14 cellular contexts compared by ENCODE assay signal in the genomic region with DNA sequence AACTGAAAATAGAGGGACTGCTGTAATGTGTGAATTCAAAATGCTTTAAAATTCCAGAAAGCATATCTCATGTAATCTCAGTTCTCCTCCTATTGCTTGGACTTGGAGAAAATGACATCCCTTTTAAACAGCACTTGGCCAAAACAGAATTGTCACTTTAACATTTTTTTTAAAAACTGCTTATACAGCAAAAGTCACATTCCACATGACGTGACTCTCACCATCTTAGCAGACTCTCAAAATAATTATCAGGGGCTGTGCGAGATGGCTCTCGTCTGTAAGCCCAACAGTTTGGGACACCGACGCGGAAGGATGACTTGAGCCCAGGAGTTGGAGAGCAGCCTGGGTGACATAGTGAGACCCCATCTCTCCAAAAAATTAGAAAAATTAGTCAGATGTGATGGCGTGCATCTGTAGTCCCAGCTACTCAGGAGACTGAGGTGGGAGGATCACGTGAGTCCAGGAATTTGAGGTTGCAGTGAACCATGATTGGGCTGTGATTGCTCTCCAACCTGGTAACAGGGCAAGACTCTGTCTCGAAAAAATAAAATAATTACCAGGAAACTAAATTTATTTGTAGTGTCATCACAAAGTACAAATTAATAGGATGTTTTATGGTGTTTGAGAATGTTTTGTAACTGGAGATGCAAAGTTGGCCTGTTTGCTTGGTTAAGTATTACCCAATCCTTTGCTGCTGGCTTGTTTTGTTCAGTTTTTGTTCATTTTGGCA. TPM values are rescaled to one million over a fixed set of nuclear protein-coding genes. Genes with fewer than 3 reads are reported as not detected.
A peak's percentile ranks its signal among the peaks of the same experiment; 100 is the strongest.
DNase-seq lines count a peak whose midpoint lies in the region; ATAC-seq and TF ChIP-seq lines count a peak whose summit lies in the region.
"Had no signal": no experiment of that assay in that cellular context is flagged by ENCODE, and none has a peak within 500 bp of the region (broad histone marks: within the 10 kb centered on the region; RNA-seq: fewer than 3 reads in every experiment).

No MANE protein-coding gene starts in this region.

- 83 to 86% methylated on average over 9 of the region's 9 CpGs for WGBS in sigmoid colon, 2 donors

- peaks cover 64 to 93% (median 92%) of the 10 kb centered on the region in 3 donors for H3K4me1 Mint-ChIP-seq in CD8-positive, alpha-beta memory T cell

- H3K36me3 ChIP-seq in CD8-positive, alpha-beta memory T cell (ENCODE audit: insufficient read depth, low read length): peaks cover 22% of the 10 kb centered on the region
- peaks cover 29% of the 10 kb centered on the region for H3K36me3 ChIP-seq in adipocyte (ENCODE audit: control insufficient read depth, insufficient read depth, low read length, severe bottlenecking)
- peaks cover 6 to 39% (median 14%) of the 10 kb centered on the region in 4 donors for H3K36me3 ChIP-seq in sigmoid colon

- H3K9me3 Mint-ChIP-seq in CD8-positive, alpha-beta memory T cell: no peaks in the 10 kb centered on the region
- H3K9me3 Mint-ChIP-seq: endodermal cell had no signal

- TF ChIP-seq EP300 in sigmoid colon (IDR thresholded peaks at IDR 0.05): no peak

- H3K9me3 ChIP-seq in CD8-positive, alpha-beta memory T cell (ENCODE audit: low read length): no peaks in the 10 kb centered on the region
- H3K9me3 ChIP-seq in adipocyte (ENCODE audit: control insufficient read depth, low read length) (no peaks in the 10 kb centered on the region), sigmoid colon (no peaks in the 10 kb centered on the region)
- H3K9me3 ChIP-seq: stomach had no signal

- no peaks in the 10 kb centered on the region for H3K27me3 ChIP-seq in CD8-positive, alpha-beta memory T cell (ENCODE audit: insufficient read depth, low read length, poor library complexity, severe bottlenecking)
- H3K27me3 ChIP-seq in adipocyte (replicated peaks; ENCODE audit: control insufficient read depth, insufficient read depth, low read length): no peaks in the 10 kb centered on the region
- no peaks in the 10 kb centered on the region for H3K27me3 ChIP-seq in sigmoid colon
- H3K27me3 ChIP-seq: stomach had no signal

- H3K27ac Mint-ChIP-seq in CD8-positive, alpha-beta memory T cell: peak overlapping the region in 6 of 8 donors; percentile 1 to 49 (median 26)
- H3K27ac Mint-ChIP-seq: endodermal cell had no signal

- no peak overlapping the region for H3K27ac ChIP-seq in CD8-positive, alpha-beta memory T cell (ENCODE audit: low read depth, low read length)
- peak overlapping the region; percentile 29 to 57 (median 41) for H3K27ac ChIP-seq in sigmoid colon

- peak overlapping the region in 5 of 7 donors; percentile 5 to 54 (median 39) for H3K4me3 Mint-ChIP-seq in CD8-positive, alpha-beta memory T cell
- H3K4me3 Mint-ChIP-seq: endodermal cell had no signal

- ATAC-seq in left ventricle myocardium superior (peak; percentile 12), HG03520 (IDR thresholded peaks at IDR 0.05; ENCODE audit: unreplicated experiment) (no peak), GM21526 (IDR thresholded peaks at IDR 0.05; ENCODE audit: low FRiP score, unreplicated experiment) (no peak), GM21390 (IDR thresholded peaks at IDR 0.05; ENCODE audit: unreplicated experiment) (no peak)
- ATAC-seq: activated CD4-positive, CD25-positive, alpha-beta regulatory T cell treated with anti-CD3 and anti-CD28 coated beads, Interleukin-2, amount 50 U/mL, for 24 hours had no signal

- no peak for DNase-seq in CD8-positive, alpha-beta memory T cell
- DNase-seq in adipocyte (ENCODE audit: low read depth) (peak; percentile 68), left ventricle myocardium superior (no peak), sigmoid colon (no peak), SK-N-DZ (ENCODE audit: low spot score) (no peak)
- DNase-seq: activated naive CD4-positive, alpha-beta T cell treated with anti-CD3 and anti-CD28 coated beads, Interleukin-2, amount 50 U/mL, for 16 hours; endodermal cell; NCI-H526; SHP77 treated with DMSO at 0.1 percent for 48 hours; stomach had no signal

- POLR2A ChIA-PET in CD8-positive, alpha-beta memory T cell (lab: Charles Lee): no interaction called here

- peaks cover 61% of the 10 kb centered on the region for H3K4me1 ChIP-seq in CD8-positive, alpha-beta memory T cell (ENCODE audit: insufficient read depth, low read length)
- H3K4me1 ChIP-seq in adipocyte (ENCODE audit: control insufficient read depth, insufficient read depth, low read length) (peaks cover 80% of the 10 kb centered on the region), sigmoid colon (peaks cover 0 to 96% (median 81%) of the 10 kb centered on the region in 4 donors)

- H3K36me3 Mint-ChIP-seq in CD8-positive, alpha-beta memory T cell: peaks cover 5 to 71% (median 5%) of the 10 kb centered on the region in 3 donors

- H3K27me3 Mint-ChIP-seq in CD8-positive, alpha-beta memory T cell: no peaks in the 10 kb centered on the region

- H3K4me3 ChIP-seq in CD8-positive, alpha-beta memory T cell (ENCODE audit: low read length): no peak overlapping the region
- H3K4me3 ChIP-seq in adipocyte (ENCODE audit: low read length) (peak overlapping the region; percentile 70), sigmoid colon (no peak overlapping the region)
- H3K4me3 ChIP-seq: stomach had no signal

- TF ChIP-seq CTCF in sigmoid colon (IDR thresholded peaks at IDR 0.05): no peak

- H3K9ac ChIP-seq in adipocyte (ENCODE audit: low read length): peak overlapping the region; percentile 80

- intact Hi-C loops in left ventricle myocardium superior (cut with micrococcal nuclease) (no loop called here), sigmoid colon (cut with DNase I) (no loop called here)

- CTCF ChIA-PET in CD8-positive, alpha-beta memory T cell (lab: Charles Lee): interaction anchor here (1.4 kb wide), 1 partner anchor 58 kb away, joined by 3 read pairs; the partner anchor contains the start of gene RPL36

- no peak for TF ChIP-seq POLR2A in sigmoid colon (IDR thresholded peaks at IDR 0.05)

RNA-seq across cellular contexts. Expression of gene SAFB, which starts 8.8 kb away (rescaled TPM):
- total RNA-seq in CD8-positive, alpha-beta memory T cell: 100 to 1,000 TPM; 124 to 132 TPM
- 103 TPM for polyA plus RNA-seq in CD8-positive, alpha-beta memory T cell
- total RNA-seq in left ventricle myocardium superior: 66.6 TPM
- 10 to 100 TPM; 48.9 to 75.9 (median 60.4) TPM for total RNA-seq in sigmoid colon
- 10 to 100 TPM; 25.7 to 64.1 (median 30.6) TPM for polyA plus RNA-seq in sigmoid colon
- polyA plus RNA-seq in SK-N-DZ (2014; cell fraction: cytosol; rRNA removed): 21.0 and 30.1 TPM in 2 replicates
- 45.2 and 117 TPM in 2 replicates for polyA plus RNA-seq in SK-N-DZ (2014; cell fraction: nucleus; rRNA removed)

RNA-seq across cellular contexts. Expression of gene SAFB2, which starts 9.1 kb away (rescaled TPM):
- total RNA-seq in CD8-positive, alpha-beta memory T cell: 10 to 100 TPM; 87.8 to 98.2 TPM
- 56.4 TPM for polyA plus RNA-seq in CD8-positive, alpha-beta memory T cell
- 45.9 TPM for total RNA-seq in left ventricle myocardium superior
- total RNA-seq in sigmoid colon: 10 to 100 TPM; 22.8 to 80.0 (median 38.1) TPM
- polyA plus RNA-seq in sigmoid colon: 10 to 100 TPM; 22.2 to 58.8 (median 24.3) TPM
- 8.3 and 12.7 TPM in 2 replicates for polyA plus RNA-seq in SK-N-DZ (2014; cell fraction: cytosol; rRNA removed)
- 33.5 and 69.8 TPM in 2 replicates for polyA plus RNA-seq in SK-N-DZ (2014; cell fraction: nucleus; rRNA removed)

RNA-seq across cellular contexts. Expression of gene MICOS13, which starts 48.6 kb away (rescaled TPM):
- 10 to 100 TPM; 60.6 to 62.1 TPM for total RNA-seq in CD8-positive, alpha-beta memory T cell
- polyA plus RNA-seq in CD8-positive, alpha-beta memory T cell: 117 TPM
- total RNA-seq in left ventricle myocardium superior (167 TPM), sigmoid colon (10 to 100 TPM; 39.6 to 87.8 (median 61.7) TPM)
- 100 to 1,000 TPM; 110 to 160 (median 120) TPM for polyA plus RNA-seq in sigmoid colon
- 29.8 and 31.0 TPM in 2 replicates for polyA plus RNA-seq in SK-N-DZ (2014; cell fraction: cytosol; rRNA removed)
- 26.0 and 26.7 TPM in 2 replicates for polyA plus RNA-seq in SK-N-DZ (2014; cell fraction: nucleus; rRNA removed)

RNA-seq across cellular contexts. Expression of gene HSD11B1L, which starts 49.2 kb away (rescaled TPM):
- 1 to 10 TPM; 1.4 to 2.3 TPM for total RNA-seq in CD8-positive, alpha-beta memory T cell
- polyA plus RNA-seq in CD8-positive, alpha-beta memory T cell: 4.0 TPM
- total RNA-seq in left ventricle myocardium superior: 5.5 TPM
- total RNA-seq in sigmoid colon: 10 to 100 TPM; 19.9 to 37.1 (median 23.3) TPM
- 1 to 10 TPM; 4.2 to 8.4 (median 6.3) TPM for polyA plus RNA-seq in sigmoid colon
- polyA plus RNA-seq in SK-N-DZ (2014; cell fraction: cytosol; rRNA removed): 45.0 and 46.0 TPM in 2 replicates
- polyA plus RNA-seq in SK-N-DZ (2014; cell fraction: nucleus; rRNA removed): 56.8 and 68.8 TPM in 2 replicates

RNA-seq across cellular contexts. Expression of gene RPL36, which starts 58.4 kb away (rescaled TPM):
- total RNA-seq in CD8-positive, alpha-beta memory T cell: 1,000 to 10,000 TPM; 1,478 to 1,485 TPM
- polyA plus RNA-seq in CD8-positive, alpha-beta memory T cell: 2,003 TPM
- total RNA-seq in left ventricle myocardium superior (401 TPM), sigmoid colon (1,000 to 10,000 TPM in 2 of 4 donors, 100 to 1,000 TPM in 2; 593 to 1,408 (median 902) TPM)
- 1,000 to 10,000 TPM; 1,490 to 2,228 (median 1,816) TPM for polyA plus RNA-seq in sigmoid colon
- polyA plus RNA-seq in SK-N-DZ (2014; cell fraction: cytosol; rRNA removed): 1,227 and 2,229 TPM in 2 replicates
- polyA plus RNA-seq in SK-N-DZ (2014; cell fraction: nucleus; rRNA removed): 675 and 1,214 TPM in 2 replicates
